In the genomic region with DNA sequence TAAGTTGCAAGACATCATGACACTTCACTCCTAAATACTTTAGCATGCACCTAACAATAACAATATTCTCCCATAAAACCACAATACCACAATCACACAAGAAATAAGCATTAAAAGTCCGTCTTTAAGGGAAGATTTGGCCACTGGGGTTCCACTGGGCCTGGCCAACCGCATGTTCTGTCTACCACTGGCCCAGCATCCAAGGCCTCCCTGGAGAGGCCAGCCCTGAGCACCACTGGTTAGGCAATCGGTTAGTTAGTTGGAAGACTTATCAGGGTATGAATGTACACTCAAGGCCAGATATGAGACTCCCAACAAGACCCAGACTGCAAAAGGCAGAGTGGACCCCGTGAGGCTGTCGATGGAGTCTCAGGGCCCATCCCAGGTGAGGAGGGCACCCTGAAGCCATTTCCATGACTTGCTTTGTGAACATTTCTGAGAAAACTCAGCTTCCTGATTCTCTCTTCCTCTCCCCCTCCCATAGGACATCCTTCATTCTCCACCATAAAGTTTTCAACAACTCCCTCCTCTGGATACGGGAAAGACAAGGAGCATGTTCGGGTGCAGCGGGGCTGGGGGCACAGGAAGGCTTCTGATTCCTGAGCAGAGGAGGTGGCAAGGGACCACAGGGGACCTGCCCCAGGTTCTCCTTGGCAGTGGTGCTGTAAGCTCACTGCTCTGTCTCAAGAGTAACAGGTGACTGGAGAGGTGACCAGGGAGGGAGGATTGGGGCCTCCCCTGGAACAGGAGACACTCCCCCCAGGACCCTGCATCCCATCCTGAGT, we compare ENCODE assay signal across 11 cellular contexts. TPM values are rescaled to one million over a fixed set of nuclear protein-coding genes. Genes with fewer than 3 reads are reported as not detected.
DNase-seq lines count a peak whose midpoint lies in the region; ATAC-seq and TF ChIP-seq lines count a peak whose summit lies in the region.
"Had no signal": no experiment of that assay in that cellular context is flagged by ENCODE, and none has a peak within 500 bp of the region (broad histone marks: within the 10 kb centered on the region; RNA-seq: fewer than 3 reads in every experiment).

No MANE protein-coding gene starts in this region.

- H3K27ac ChIP-seq in right atrium auricular region (peak overlapping the region; percentile 47 to 90), substantia nigra (ENCODE audit: low read depth, low read length, poor library complexity, severe bottlenecking) (peak overlapping the region; percentile 0)

- no peak for DNase-seq in T-helper 1 cell
- DNase-seq in adipocyte (ENCODE audit: low read depth), result no peak
- no peak for DNase-seq in right atrium auricular region (ENCODE audit: low spot score)
- DNase-seq in substantia nigra (lab: John Stamatoyannopoulos, UW), result no peak
- no peak for DNase-seq in NCI-H1436 treated with DMSO at 0.1 percent for 48 hours (lab: John Stamatoyannopoulos, UW)
- DNase-seq in activated gamma-delta T cell treated with Interleukin-2 at 50 U/mL for 16 hours, result no peak
- DNase-seq: 8988T, NCI-H2227 treated with DMSO at 0.1 percent for 48 hours, SHP77 treated with DMSO at 0.1 percent for 48 hours had no signal

- H3K4me1 Mint-ChIP-seq in T-helper 1 cell treated with Interleukin-12 subunit alpha and Interleukin-12 subunit beta and Interleukin-4 antibody, amounts not matched to agents 30 μg/mL and 1 μg/mL, for 36 hours (ENCODE audit: low read depth), result peaks cover 63% of the 10 kb centered on the region

- H3K27me3 ChIP-seq in adipocyte (replicated peaks; ENCODE audit: control insufficient read depth, insufficient read depth, low read length) (no peaks in the 10 kb centered on the region), right atrium auricular region (no peaks in the 10 kb centered on the region)

- H3K9ac ChIP-seq in adipocyte (ENCODE audit: low read length), result peak overlapping the region; percentile 58

- no peaks in the 10 kb centered on the region for H3K9me3 ChIP-seq in adipocyte (ENCODE audit: control insufficient read depth, low read length)
- H3K9me3 ChIP-seq in right atrium auricular region, result no peaks in the 10 kb centered on the region

- H3K9me3 Mint-ChIP-seq in T-helper 1 cell treated with Interleukin-12 subunit alpha and Interleukin-12 subunit beta and Interleukin-4 antibody, amounts not matched to agents 30 μg/mL and 1 μg/mL, for 36 hours, result no peaks in the 10 kb centered on the region

- H3K4me3 ChIP-seq in adipocyte (ENCODE audit: low read length), result peak overlapping the region; percentile 32
- H3K4me3 ChIP-seq in right atrium auricular region, result no peak overlapping the region

- H3K36me3 Mint-ChIP-seq in T-helper 1 cell treated with Interleukin-12 subunit alpha and Interleukin-12 subunit beta and Interleukin-4 antibody, amounts not matched to agents 30 μg/mL and 1 μg/mL, for 36 hours (ENCODE audit: low read depth), result peaks cover 52% of the 10 kb centered on the region

- no peaks in the 10 kb centered on the region for H3K27me3 Mint-ChIP-seq in T-helper 1 cell treated with Interleukin-12 subunit alpha and Interleukin-12 subunit beta and Interleukin-4 antibody, amounts not matched to agents 30 μg/mL and 1 μg/mL, for 36 hours (ENCODE audit: low read depth)

- TF ChIP-seq CTCF in right atrium auricular region (IDR thresholded peaks at IDR 0.05), result no peak

- no peak for ATAC-seq in GM18519 (IDR thresholded peaks at IDR 0.05; ENCODE audit: low FRiP score, unreplicated experiment)

- peak overlapping the region; percentile 5 for H3K27ac Mint-ChIP-seq in T-helper 1 cell treated with Interleukin-12 subunit alpha and Interleukin-12 subunit beta and Interleukin-4 antibody, amounts not matched to agents 30 μg/mL and 1 μg/mL, for 36 hours

- peak overlapping the region; percentile 9 for H3K4me3 Mint-ChIP-seq in T-helper 1 cell treated with Interleukin-12 subunit alpha and Interleukin-12 subunit beta and Interleukin-4 antibody, amounts not matched to agents 30 μg/mL and 1 μg/mL, for 36 hours

- peaks cover 5% of the 10 kb centered on the region for H3K36me3 ChIP-seq in adipocyte (ENCODE audit: control insufficient read depth, insufficient read depth, low read length, severe bottlenecking)
- H3K36me3 ChIP-seq in right atrium auricular region, result peaks cover 12% of the 10 kb centered on the region

- H3K4me1 ChIP-seq in adipocyte (ENCODE audit: control insufficient read depth, insufficient read depth, low read length) (peaks cover 77% of the 10 kb centered on the region), right atrium auricular region (peaks cover 0 to 100% of the 10 kb centered on the region in 2 donors)

RNA-seq across cellular contexts. Expression of a gene that starts 5.9 kb away (rescaled TPM):
- 10 to 100 TPM; 34.7 to 76.7 TPM for total RNA-seq in right atrium auricular region

RNA-seq across cellular contexts. Expression of a gene that starts 32.1 kb away (rescaled TPM):
- total RNA-seq in right atrium auricular region, result not detected

RNA-seq across cellular contexts. Expression of a gene that starts 33.4 kb away (rescaled TPM):
- not detected for total RNA-seq in right atrium auricular region

RNA-seq across cellular contexts. Expression of a gene that starts 42.5 kb away (rescaled TPM):
- 1 to 10 TPM; 3.1 to 5.6 TPM for total RNA-seq in right atrium auricular region

RNA-seq across cellular contexts. Expression of a gene that starts 58.7 kb away (rescaled TPM):
- total RNA-seq in right atrium auricular region, result 1,000 to 10,000 TPM in 1 of 2 donors, 100 to 1,000 TPM in 1; 846 to 1,862 TPM
